Comparison of ENCODE assay signal across 1 cellular context in genomic region chr14:37939442-37940028, GRCh38.
TF ChIP-seq lines count a peak whose summit lies in the region.

No MANE protein-coding gene starts in this region.

TF ChIP-seq in HepG2, 621 proteins besides CTCF, POLR2A, EP300 and RAD21 (continued from another document and continues in another):
- TF ChIP-seq ZNF275 (CRISPR knock-in tag; IDR thresholded peaks at IDR 0.05; ENCODE audit: borderline replicate concordance) (no peak), ZBTB7A (CRISPR knock-in tag; IDR thresholded peaks at IDR 0.05) (0 out of 2 replicates have a peak, but pooled peaks have one; percentile 26), ZNF468 (CRISPR knock-in tag; IDR thresholded peaks at IDR 0.05) (no peak), NR0B2 (CRISPR knock-in tag; IDR thresholded peaks at IDR 0.05) (no peak), MIXL1 (CRISPR knock-in tag; IDR thresholded peaks at IDR 0.05) (no peak), CERS6 (CRISPR knock-in tag; IDR thresholded peaks at IDR 0.05) (no peak), NR2F6 (IDR thresholded peaks at IDR 0.05) (peak; percentile 56), NR2F6 (CRISPR knock-in tag; IDR thresholded peaks at IDR 0.05) (peak; percentile 54; the same call in 1 of the 2 replicates), PRDM15 (CRISPR knock-in tag; IDR thresholded peaks at IDR 0.05) (peak; percentile 64; the same call in 1 of the 2 replicates), ATF4 (CRISPR knock-in tag; IDR thresholded peaks at IDR 0.05) (no peak), MLXIP (CRISPR knock-in tag; IDR thresholded peaks at IDR 0.05; ENCODE audit: borderline replicate concordance) (no peak), SKI (IDR thresholded peaks at IDR 0.05; ENCODE audit: partially characterized antibody) (no peak), SOX5 (CRISPR knock-in tag; IDR thresholded peaks at IDR 0.05; ENCODE audit: borderline replicate concordance) (no peak), ZNF746 (CRISPR knock-in tag; IDR thresholded peaks at IDR 0.05) (no peak), ZFP41 (CRISPR knock-in tag; IDR thresholded peaks at IDR 0.05; ENCODE audit: borderline replicate concordance) (0 out of 2 replicates have a peak, but pooled peaks have one; percentile 71), TSC22D2 (CRISPR knock-in tag; IDR thresholded peaks at IDR 0.05; ENCODE audit: borderline replicate concordance) (no peak), AKNA (CRISPR knock-in tag; IDR thresholded peaks at IDR 0.05; ENCODE audit: borderline replicate concordance) (no peak), HOXA7 (CRISPR knock-in tag; IDR thresholded peaks at IDR 0.05) (no peak), GATAD1 (CRISPR knock-in tag; IDR thresholded peaks at IDR 0.05) (no peak), TEAD2 (CRISPR knock-in tag; IDR thresholded peaks at IDR 0.05) (no peak), REST (IDR thresholded peaks at IDR 0.05; ENCODE audit: borderline replicate concordance in 1 of 2, low read depth in 1 of 2, low read length in 2 of 2) (no peak), FOXJ3 (CRISPR knock-in tag; IDR thresholded peaks at IDR 0.05; ENCODE audit: borderline replicate concordance) (0 out of 2 replicates have a peak, but pooled peaks have one; percentile 29), ZNF451 (CRISPR knock-in tag; IDR thresholded peaks at IDR 0.05) (no peak), KLF11 (CRISPR knock-in tag; IDR thresholded peaks at IDR 0.05) (no peak), PAF1 (CRISPR knock-in tag; IDR thresholded peaks at IDR 0.05) (no peak), NFIC (IDR thresholded peaks at IDR 0.05; ENCODE audit: low read length) (no peak), FOSL1 (CRISPR knock-in tag; IDR thresholded peaks at IDR 0.05; ENCODE audit: borderline replicate concordance) (0 out of 2 replicates have a peak, but pooled peaks have one; percentile 8), ZNF10 (CRISPR knock-in tag; IDR thresholded peaks at IDR 0.05; ENCODE audit: borderline replicate concordance, low read depth) (no peak), TBP (CRISPR knock-in tag; IDR thresholded peaks at IDR 0.05) (no peak), KAT7 (CRISPR knock-in tag; IDR thresholded peaks at IDR 0.05; ENCODE audit: borderline replicate concordance) (no peak), SIX4 (CRISPR knock-in tag; IDR thresholded peaks at IDR 0.05) (no peak), ZZZ3 (CRISPR knock-in tag; IDR thresholded peaks at IDR 0.05; ENCODE audit: borderline replicate concordance) (no peak)
- TF ChIP-seq, protein P1, sequence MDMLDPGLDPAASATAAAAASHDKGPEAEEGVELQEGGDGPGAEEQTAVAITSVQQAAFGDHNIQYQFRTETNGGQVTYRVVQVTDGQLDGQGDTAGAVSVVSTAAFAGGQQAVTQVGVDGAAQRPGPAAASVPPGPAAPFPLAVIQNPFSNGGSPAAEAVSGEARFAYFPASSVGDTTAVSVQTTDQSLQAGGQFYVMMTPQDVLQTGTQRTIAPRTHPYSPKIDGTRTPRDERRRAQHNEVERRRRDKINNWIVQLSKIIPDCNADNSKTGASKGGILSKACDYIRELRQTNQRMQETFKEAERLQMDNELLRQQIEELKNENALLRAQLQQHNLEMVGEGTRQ (IDR thresholded peaks at IDR 0.05; ENCODE audit: low read depth, low read length): no peak
- TF ChIP-seq, protein P1 (CRISPR knock-in tag; IDR thresholded peaks at IDR 0.05; ENCODE audit: borderline replicate concordance): no peak
- TF ChIP-seq, protein P2, sequence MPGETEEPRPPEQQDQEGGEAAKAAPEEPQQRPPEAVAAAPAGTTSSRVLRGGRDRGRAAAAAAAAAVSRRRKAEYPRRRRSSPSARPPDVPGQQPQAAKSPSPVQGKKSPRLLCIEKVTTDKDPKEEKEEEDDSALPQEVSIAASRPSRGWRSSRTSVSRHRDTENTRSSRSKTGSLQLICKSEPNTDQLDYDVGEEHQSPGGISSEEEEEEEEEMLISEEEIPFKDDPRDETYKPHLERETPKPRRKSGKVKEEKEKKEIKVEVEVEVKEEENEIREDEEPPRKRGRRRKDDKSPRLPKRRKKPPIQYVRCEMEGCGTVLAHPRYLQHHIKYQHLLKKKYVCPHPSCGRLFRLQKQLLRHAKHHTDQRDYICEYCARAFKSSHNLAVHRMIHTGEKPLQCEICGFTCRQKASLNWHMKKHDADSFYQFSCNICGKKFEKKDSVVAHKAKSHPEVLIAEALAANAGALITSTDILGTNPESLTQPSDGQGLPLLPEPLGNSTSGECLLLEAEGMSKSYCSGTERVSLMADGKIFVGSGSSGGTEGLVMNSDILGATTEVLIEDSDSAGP (CRISPR knock-in tag; IDR thresholded peaks at IDR 0.05; ENCODE audit: borderline replicate concordance): no peak
